In the genomic region with DNA sequence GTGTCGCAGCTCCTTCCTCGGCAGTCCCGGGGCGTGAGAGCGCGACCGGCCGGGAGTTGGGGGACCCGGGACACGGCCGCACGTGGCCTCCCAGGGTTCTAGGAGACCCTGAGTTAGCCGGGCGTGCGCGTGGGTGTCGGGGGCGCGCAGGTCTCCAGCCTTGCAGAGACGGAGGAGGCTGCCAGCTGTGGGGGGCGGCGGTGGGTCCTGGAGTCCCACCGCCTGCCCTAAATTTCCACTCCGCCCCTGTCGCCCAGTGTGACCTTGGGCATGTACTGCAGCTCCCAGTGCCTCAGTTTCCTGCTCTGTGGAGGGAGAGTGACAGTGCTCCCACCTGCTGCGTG, we compare ENCODE assay signal across 9 cellular contexts. TPM values are rescaled to one million over a fixed set of nuclear protein-coding genes. Genes with fewer than 3 reads are reported as not detected.
DNase-seq lines count a peak whose midpoint lies in the region; ATAC-seq and TF ChIP-seq lines count a peak whose summit lies in the region.
"Had no signal": no experiment of that assay in that cellular context is flagged by ENCODE, and none has a peak within 500 bp of the region (broad histone marks: within the 10 kb centered on the region; RNA-seq: fewer than 3 reads in every experiment).

No MANE protein-coding gene starts in this region.

- peak overlapping the region; percentile 40; the same call in 1 of the 3 replicates for H3K4me3 Mint-ChIP-seq in GM23338
- peak overlapping the region; percentile 69 to 87 for H3K4me3 Mint-ChIP-seq in stimulated activated naive CD8-positive, alpha-beta T cell treated with anti-CD3 and anti-CD28 coated beads, Interleukin-15, amount 100 ng/mL, for 72 hours

- H3K27ac Mint-ChIP-seq in GM23338, result no peak overlapping the region
- peak overlapping the region in 1 of 2 donors; percentile 71 for H3K27ac Mint-ChIP-seq in stimulated activated naive CD8-positive, alpha-beta T cell treated with anti-CD3 and anti-CD28 coated beads, Interleukin-15, amount 100 ng/mL, for 72 hours

- H3K9me3 ChIP-seq in iPS-18c (ENCODE audit: control insufficient read depth, insufficient read depth, low read length), result no peaks in the 10 kb centered on the region

- H3K27ac ChIP-seq in GM23338 (ENCODE audit: low read depth) (no peak overlapping the region), angular gyrus (ENCODE audit: low read depth, low read length) (peak overlapping the region; percentile 72)

- peak overlapping the region; percentile 78 for H3K4me2 ChIP-seq in GM23338

- H4K20me1 ChIP-seq in GM23338 (replicated peaks; ENCODE audit: insufficient read depth), result no peaks in the 10 kb centered on the region

- peaks cover 6% of the 10 kb centered on the region; the same call in 1 of the 2 replicates for H3K27me3 ChIP-seq in GM23338 (ENCODE audit: insufficient read depth)

- peaks cover 2% of the 10 kb centered on the region for H3K27me3 Mint-ChIP-seq in GM23338 (ENCODE audit: insufficient read depth, low read depth, poor library complexity)
- H3K27me3 Mint-ChIP-seq in stimulated activated naive CD8-positive, alpha-beta T cell treated with anti-CD3 and anti-CD28 coated beads, Interleukin-15, amount 100 ng/mL, for 72 hours, result no peaks in the 10 kb centered on the region

- ATAC-seq in GM23338 (no peak), HG02885 (IDR thresholded peaks at IDR 0.05; ENCODE audit: poor library complexity, unreplicated experiment) (no peak), GM19035 (IDR thresholded peaks at IDR 0.05; ENCODE audit: unreplicated experiment) (no peak)
- no peak for ATAC-seq in stimulated activated naive CD8-positive, alpha-beta T cell treated with anti-CD3 and anti-CD28 coated beads, Interleukin-15, amount 100 ng/mL, for 72 hours

- no peaks in the 10 kb centered on the region for H3K36me3 ChIP-seq in GM23338 (ENCODE audit: insufficient read depth)

- peaks cover 12% of the 10 kb centered on the region for H3F3A ChIP-seq in GM23338 (replicated peaks; ENCODE audit: low read depth)

- no peaks in the 10 kb centered on the region for H3K9me2 ChIP-seq in GM23338 (ENCODE audit: insufficient read depth)

- H3K4me1 Mint-ChIP-seq in GM23338, result peaks cover 10% of the 10 kb centered on the region; the same call in 2 of the 3 replicates
- peaks cover 13% of the 10 kb centered on the region for H3K4me1 Mint-ChIP-seq in stimulated activated naive CD8-positive, alpha-beta T cell treated with anti-CD3 and anti-CD28 coated beads, Interleukin-15, amount 100 ng/mL, for 72 hours

- no peaks in the 10 kb centered on the region for H3K79me2 ChIP-seq in GM23338 (replicated peaks; ENCODE audit: insufficient read depth)

- DNase-seq in GM23338 (ENCODE audit: low spot score) (no peak), KG1 (lab: John Stamatoyannopoulos, UW) (no peak), AG20443 (ENCODE audit: low spot score) (no peak)
- DNase-seq in stimulated activated naive CD8-positive, alpha-beta T cell treated with anti-CD3 and anti-CD28 coated beads, Interleukin-15, amount 100 ng/mL, for 72 hours, result no peak
- DNase-seq: NCI-H510A had no signal

- H3K9me3 Mint-ChIP-seq in GM23338, result no peaks in the 10 kb centered on the region; the same call in 2 of the 3 replicates
- no peaks in the 10 kb centered on the region for H3K9me3 Mint-ChIP-seq in stimulated activated naive CD8-positive, alpha-beta T cell treated with anti-CD3 and anti-CD28 coated beads, Interleukin-15, amount 100 ng/mL, for 72 hours

- H3K36me3 Mint-ChIP-seq in GM23338 (ENCODE audit: low read depth), result no peaks in the 10 kb centered on the region; the same call in 2 of the 3 replicates

- H2AFZ ChIP-seq in GM23338, result peak overlapping the region; percentile 85; the same call in 1 of the 2 replicates

- H3K4me3 ChIP-seq in GM23338 (peak overlapping the region; percentile 62), iPS-18c (ENCODE audit: insufficient read depth, low read depth, low read length) (peak overlapping the region; percentile 24; the same call in 1 of the 2 replicates)

- TF ChIP-seq CTCF in GM23338 (conservative IDR thresholded peaks at IDR 0.05; ENCODE audit: low read depth in 2 of 2), result no peak

- no peaks in the 10 kb centered on the region; the same call in none of the 2 replicates for H3K4me1 ChIP-seq in GM23338 (ENCODE audit: insufficient read depth)

TF ChIP-seq in GM23338, 12 proteins besides CTCF, POLR2A, EP300 and RAD21:
- TF ChIP-seq, protein P1, sequence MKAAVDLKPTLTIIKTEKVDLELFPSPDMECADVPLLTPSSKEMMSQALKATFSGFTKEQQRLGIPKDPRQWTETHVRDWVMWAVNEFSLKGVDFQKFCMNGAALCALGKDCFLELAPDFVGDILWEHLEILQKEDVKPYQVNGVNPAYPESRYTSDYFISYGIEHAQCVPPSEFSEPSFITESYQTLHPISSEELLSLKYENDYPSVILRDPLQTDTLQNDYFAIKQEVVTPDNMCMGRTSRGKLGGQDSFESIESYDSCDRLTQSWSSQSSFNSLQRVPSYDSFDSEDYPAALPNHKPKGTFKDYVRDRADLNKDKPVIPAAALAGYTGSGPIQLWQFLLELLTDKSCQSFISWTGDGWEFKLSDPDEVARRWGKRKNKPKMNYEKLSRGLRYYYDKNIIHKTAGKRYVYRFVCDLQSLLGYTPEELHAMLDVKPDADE (IDR thresholded peaks at IDR 0.05), result no peak
- TF ChIP-seq ZNF331 (CRISPR knock-in tag; IDR thresholded peaks at IDR 0.05; ENCODE audit: low read depth), result no peak

RNA-seq across cellular contexts. Expression of a gene that starts 18.8 kb away (rescaled TPM):
- 51.9 and 59.2 TPM in 2 replicates for total RNA-seq in GM23338 (2014; rRNA removed; shearing (Covaris generic))
- 48.1 and 48.9 TPM in 2 replicates for polyA plus RNA-seq in GM23338 (2016; fragmentation: Nextera tagmentation; extraction: Ambion mirVana)

RNA-seq across cellular contexts. Expression of a gene that starts 52.9 kb away (rescaled TPM):
- total RNA-seq in GM23338 (2014; rRNA removed; shearing (Covaris generic)), result 1.5 and 1.7 TPM in 2 replicates
- 2.1 TPM in 2 replicates for polyA plus RNA-seq in GM23338 (2016; fragmentation: Nextera tagmentation; extraction: Ambion mirVana)
